ENCODE assay signal across 17 cellular contexts in the genomic region with DNA sequence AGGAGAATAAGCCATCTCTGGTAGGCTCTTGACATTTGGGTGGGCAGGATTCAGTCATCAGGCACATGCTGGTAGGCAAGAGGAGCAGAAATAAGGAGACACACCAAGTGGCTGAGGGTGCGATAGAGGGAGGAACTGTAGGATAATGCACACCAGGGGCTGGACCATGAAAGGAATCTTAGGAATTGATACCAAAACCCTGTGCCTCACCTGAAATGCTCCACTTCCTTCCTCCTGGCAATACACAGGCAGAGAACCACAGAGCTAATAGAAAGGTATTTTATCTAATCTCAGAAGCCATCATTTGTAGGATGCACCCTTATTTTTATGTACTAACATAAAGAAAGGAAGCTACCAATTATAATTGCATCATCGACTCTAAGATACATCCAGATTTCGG. TPM values are rescaled to one million over a fixed set of nuclear protein-coding genes. Genes with fewer than 3 reads are reported as not detected.
DNase-seq lines count a peak whose midpoint lies in the region; ATAC-seq and TF ChIP-seq lines count a peak whose summit lies in the region.
"Had no signal": no experiment of that assay in that cellular context is flagged by ENCODE, and none has a peak within 500 bp of the region (broad histone marks: within the 10 kb centered on the region; RNA-seq: fewer than 3 reads in every experiment).

No MANE protein-coding gene starts in this region.

- dilution Hi-C loops in IMR-90 (cut with HindIII; ENCODE audit: low sequenced_read_pairs, unreplicated experiment) = no loop called here

- no peak for TF ChIP-seq CTCF in H9 (conservative IDR thresholded peaks at IDR 0.05)
- no peak for TF ChIP-seq CTCF in IMR-90 (conservative IDR thresholded peaks at IDR 0.05; ENCODE audit: low read depth, low read length)
- TF ChIP-seq CTCF in GM13977 (IDR thresholded peaks at IDR 0.05; ENCODE audit: extremely low read depth, insufficient read depth, missing control alignments) = no peak

- H3K36me3 ChIP-seq in IMR-90 (ENCODE audit: control insufficient read depth, insufficient read depth, low read length) (no peaks in the 10 kb centered on the region), trophoblast cell (ENCODE audit: control insufficient read depth in 1 of 2, insufficient read depth in 2 of 2, low read length in 2 of 2) (no peaks in the 10 kb centered on the region), Karpas-422 (ENCODE audit: insufficient read depth, low read length) (no peaks in the 10 kb centered on the region)

- H3K79me1 ChIP-seq in H9 (ENCODE audit: insufficient read depth, low read depth, low read length, poor library complexity, severe bottlenecking) (no peaks in the 10 kb centered on the region), IMR-90 (ENCODE audit: low read depth in 1 of 2, low read length in 2 of 2) (no peaks in the 10 kb centered on the region), trophoblast cell (ENCODE audit: low read length) (no peaks in the 10 kb centered on the region)

- H2BK20ac ChIP-seq in H9 (ENCODE audit: low read depth, low read length, poor library complexity, severe bottlenecking) (no peak overlapping the region), IMR-90 (ENCODE audit: low read depth, low read length) (no peak overlapping the region)

- H3K9me2 ChIP-seq in Karpas-422 (replicated peaks; ENCODE audit: insufficient read depth, low read length) = no peaks in the 10 kb centered on the region

- CTCF ChIA-PET in IMR-90 (lab: Yijun Ruan, JAX) = interaction anchor here (0.6 kb wide), 1 partner anchor 112 kb away, joined by 3 read pairs; no protein-coding TSS in a partner anchor

- no peak overlapping the region for H3K4ac ChIP-seq in H9 (ENCODE audit: low read depth, low read length)
- H3K4ac ChIP-seq in IMR-90 (ENCODE audit: low read depth, low read length) = no peak overlapping the region
- no peak overlapping the region for H3K4ac ChIP-seq in trophoblast cell (ENCODE audit: low read depth, low read length)

- TF ChIP-seq POLR2A in IMR-90 (IDR thresholded peaks at IDR 0.05; ENCODE audit: low read depth, low read length) = no peak

- H3K27me3 Mint-ChIP-seq in H9 (ENCODE audit: low read depth) = peaks cover 46% of the 10 kb centered on the region
- H3K27me3 Mint-ChIP-seq in dendritic cell treated with granulocyte-macrophage colony-stimulating factor and Interleukin-4, amounts not matched to agents 40 ng/mL and 50 ng/mL, for 4 days = peaks cover 14% of the 10 kb centered on the region

- no TSS peak for BruUV-seq in IMR-90 (replicated peaks; lab: Mats Ljungman, UMichigan)

- H3K4me2 ChIP-seq in H9 (ENCODE audit: insufficient read depth, insufficient read length, low read length) = peak overlapping the region; percentile 4
- no peak overlapping the region for H3K4me2 ChIP-seq in IMR-90 (ENCODE audit: low read depth, low read length)
- H3K4me2 ChIP-seq in trophoblast cell (ENCODE audit: low read length) = no peak overlapping the region
- no peak overlapping the region for H3K4me2 ChIP-seq in Karpas-422 (ENCODE audit: low read depth, low read length, poor library complexity, severe bottlenecking)

- H2BK120ac ChIP-seq in H9 (ENCODE audit: low read depth, low read length, poor library complexity, severe bottlenecking) (no peak overlapping the region), IMR-90 (ENCODE audit: low read depth, low read length) (0 out of 2 replicates have a peak overlapping the region, but pooled peaks have one; percentile 32), trophoblast cell (ENCODE audit: insufficient read depth, low read length, poor library complexity) (peak overlapping the region; percentile 4)

- H4K20me1 ChIP-seq in H9 (ENCODE audit: control insufficient read depth, insufficient read depth, insufficient read length) (no peaks in the 10 kb centered on the region), IMR-90 (ENCODE audit: insufficient read depth, low read length) (no peaks in the 10 kb centered on the region), Karpas-422 (ENCODE audit: insufficient read depth, low read depth, low read length) (no peaks in the 10 kb centered on the region)

- no peak overlapping the region for H3K4me3 Mint-ChIP-seq in H9
- no peak overlapping the region for H3K4me3 Mint-ChIP-seq in dendritic cell treated with granulocyte-macrophage colony-stimulating factor and Interleukin-4, amounts not matched to agents 40 ng/mL and 50 ng/mL, for 4 days
- H3K4me3 Mint-ChIP-seq: CD4-positive, CD25-positive, alpha-beta regulatory T cell had no signal

- H3K36me3 Mint-ChIP-seq in H9 (ENCODE audit: insufficient read depth in 1 of 3, low read depth in 3 of 3) = peaks cover 0 to 4% (median 0%) of the 10 kb centered on the region in 3 experiments; a peak in 2 of 7 replicates
- peaks cover 8% of the 10 kb centered on the region for H3K36me3 Mint-ChIP-seq in dendritic cell treated with granulocyte-macrophage colony-stimulating factor and Interleukin-4, amounts not matched to agents 40 ng/mL and 50 ng/mL, for 4 days (ENCODE audit: low read depth)
- H3K36me3 Mint-ChIP-seq: CD4-positive, CD25-positive, alpha-beta regulatory T cell had no signal

- H3K27me3 ChIP-seq in H9 (ENCODE audit: insufficient read depth, low read length) (peaks cover 8% of the 10 kb centered on the region), IMR-90 (ENCODE audit: control insufficient read depth, insufficient read depth, low read length) (peaks cover 11% of the 10 kb centered on the region), trophoblast cell (ENCODE audit: insufficient read depth, low read length) (peaks cover 20% of the 10 kb centered on the region), Karpas-422 (ENCODE audit: low read length) (no peaks in the 10 kb centered on the region)

- no peak overlapping the region for H2BK5ac ChIP-seq in H9 (ENCODE audit: insufficient read length, low read length)
- no peak overlapping the region for H2BK5ac ChIP-seq in IMR-90 (ENCODE audit: low read depth, low read length, poor library complexity, severe bottlenecking)
- H2BK5ac ChIP-seq in trophoblast cell (ENCODE audit: low read depth, low read length, poor library complexity) = no peak overlapping the region

- H2BK12ac ChIP-seq in H9 (ENCODE audit: insufficient read length, low read depth, low read length) (no peak overlapping the region), trophoblast cell (ENCODE audit: low read length) (no peak overlapping the region)

- H3K4me1 Mint-ChIP-seq in H9 = peaks cover 69 to 77% of the 10 kb centered on the region in 2 experiments
- peaks cover 78% of the 10 kb centered on the region for H3K4me1 Mint-ChIP-seq in dendritic cell treated with granulocyte-macrophage colony-stimulating factor and Interleukin-4, amounts not matched to agents 40 ng/mL and 50 ng/mL, for 4 days (ENCODE audit: low read depth)

- intact Hi-C loops in IMR-90 (cut with micrococcal nuclease) = no loop called here
- intact Hi-C loops in dendritic cell treated with granulocyte-macrophage colony-stimulating factor and Interleukin-4, amounts not matched to agents 40 ng/mL and 50 ng/mL, for 4 days (cut with micrococcal nuclease) = no loop called here

- H3K14ac ChIP-seq in H9 (ENCODE audit: insufficient read depth, low read length) (no peak overlapping the region), IMR-90 (replicated peaks; ENCODE audit: low read depth, low read length) (no peak overlapping the region), trophoblast cell (ENCODE audit: low read length) (no peak overlapping the region)

- no peak overlapping the region for H3K56ac ChIP-seq in H9 (ENCODE audit: insufficient read length, low read depth, low read length)
- H3K56ac ChIP-seq in IMR-90 (ENCODE audit: extremely low read depth, insufficient read depth, low read length) = no peak overlapping the region

- H3K23ac ChIP-seq in H9 (ENCODE audit: insufficient read length, low read depth, low read length) (no peak overlapping the region), IMR-90 (ENCODE audit: low read depth, low read length) (no peak overlapping the region), trophoblast cell (ENCODE audit: low read length) (no peak overlapping the region)

- H3K23me2 ChIP-seq in H9 (ENCODE audit: insufficient read length, low read depth, low read length, poor library complexity, severe bottlenecking) = peaks cover 6% of the 10 kb centered on the region

- POLR2A ChIA-PET in IMR-90 (lab: Charles Lee; ENCODE audit: unreplicated experiment) = no interaction called here

- no CpG with 5 or more reads among the region's 3 CpGs for WGBS in H9 (ENCODE audit: extremely low coverage, insufficient read length, low lambda C conversion rate)
- no CpG with 5 or more reads among the region's 3 CpGs for WGBS in IMR-90 (ENCODE audit: extremely low coverage in 2 of 2, insufficient read length in 1 of 2), 2 experiments
- WGBS in trophoblast cell (ENCODE audit: extremely low coverage, insufficient coverage, insufficient read length) = no CpG with 5 or more reads among the region's 3 CpGs

- H2AK5ac ChIP-seq in H9 (ENCODE audit: insufficient read length, low read length) (no peak overlapping the region), IMR-90 (ENCODE audit: low read depth, low read length) (0 out of 2 replicates have a peak overlapping the region, but pooled peaks have one; percentile 39), trophoblast cell (ENCODE audit: low read length) (no peak overlapping the region)

- H2AFZ ChIP-seq in H9 (ENCODE audit: low read length) (no peak overlapping the region), IMR-90 (replicated peaks; ENCODE audit: low read length, poor library complexity) (no peak overlapping the region), trophoblast cell (ENCODE audit: insufficient read depth, low read length, poor library complexity) (no peak overlapping the region), Karpas-422 (ENCODE audit: low read length) (no peak overlapping the region)
- H2AFZ ChIP-seq: GM23248 had no signal

- no peak overlapping the region for H4K12ac ChIP-seq in trophoblast cell (ENCODE audit: low read depth, low read length)

- H4K8ac ChIP-seq in H9 (replicated peaks; ENCODE audit: insufficient read length, low read depth, low read length) (no peak overlapping the region), IMR-90 (ENCODE audit: low read depth in 2 of 2, low read length in 2 of 2) (no peak overlapping the region), trophoblast cell (ENCODE audit: low read depth, low read length) (no peak overlapping the region)

- H4K5ac ChIP-seq in H9 (ENCODE audit: insufficient read length, low read depth, low read length) (no peak overlapping the region), IMR-90 (ENCODE audit: low read depth, low read length) (no peak overlapping the region)

- peaks cover 0 to 2% of the 10 kb centered on the region in 2 experiments; a peak in 4 of 5 replicates for H3K9me3 Mint-ChIP-seq in H9
- no peaks in the 10 kb centered on the region for H3K9me3 Mint-ChIP-seq in dendritic cell treated with granulocyte-macrophage colony-stimulating factor and Interleukin-4, amounts not matched to agents 40 ng/mL and 50 ng/mL, for 4 days
- H3K9me3 Mint-ChIP-seq: CD4-positive, CD25-positive, alpha-beta regulatory T cell had no signal

- H3K9me3 ChIP-seq in H9 (ENCODE audit: control insufficient read depth, low read depth, low read length) (no peaks in the 10 kb centered on the region), IMR-90 (ENCODE audit: control insufficient read depth, insufficient read depth, low read length) (peaks cover 4% of the 10 kb centered on the region; the same call in 1 of the 2 replicates), trophoblast cell (ENCODE audit: insufficient read depth, low read depth, low read length) (no peaks in the 10 kb centered on the region), Karpas-422 (ENCODE audit: low read length) (no peaks in the 10 kb centered on the region)

- H3K9me1 ChIP-seq in IMR-90 (ENCODE audit: insufficient read depth, low read length) = no peaks in the 10 kb centered on the region

- no peak overlapping the region for H2AK9ac ChIP-seq in IMR-90 (replicated peaks; ENCODE audit: low read depth, low read length, poor library complexity)

- in situ Hi-C loops in IMR-90 (cut with MboI; ENCODE audit: low sequenced_read_pairs) = no loop called here
- in situ Hi-C loops in GM13977 (cut with MboI; ENCODE audit: low pct_unique_long_range_greater_than_20kb, low sequenced_read_pairs, unreplicated experiment) = no loop called here

- H3K4me1 ChIP-seq in H9 (ENCODE audit: insufficient read depth, low read length) (peaks cover 15% of the 10 kb centered on the region), IMR-90 (ENCODE audit: control insufficient read depth, insufficient read depth, low read length) (no peaks in the 10 kb centered on the region), trophoblast cell (ENCODE audit: control insufficient read depth in 1 of 2, insufficient read depth in 2 of 2, low read length in 2 of 2) (peaks cover 11 to 12% of the 10 kb centered on the region in 2 experiments), Karpas-422 (ENCODE audit: low read length) (peaks cover 8% of the 10 kb centered on the region)

- no peak for ATAC-seq in IMR-90 (ENCODE audit: low read depth)
- ATAC-seq: HCT116 had no signal

- H3T11ph ChIP-seq in H9 (ENCODE audit: low read length) = no peak overlapping the region

- H4K91ac ChIP-seq in H9 (ENCODE audit: insufficient read length, low read depth, low read length) (no peak overlapping the region), IMR-90 (ENCODE audit: insufficient read depth, low read depth, low read length) (no peak overlapping the region), trophoblast cell (ENCODE audit: low read depth, low read length) (no peak overlapping the region)

- no peak overlapping the region for H3K4me3 ChIP-seq in IMR-90 (ENCODE audit: insufficient read depth, low read depth, low read length)
- H3K4me3 ChIP-seq in trophoblast cell (ENCODE audit: low read depth, low read length) = no peak overlapping the region
- no peak overlapping the region for H3K4me3 ChIP-seq in Karpas-422 (ENCODE audit: low read length)
- H3K4me3 ChIP-seq: GM23248 had no signal

- H2BK15ac ChIP-seq in H9 (ENCODE audit: low read depth, low read length) = no peak overlapping the region
- H2BK15ac ChIP-seq in IMR-90 (ENCODE audit: low read depth, low read length) = 0 out of 3 replicates have a peak overlapping the region, but pooled peaks have one; percentile 70

- H3K27ac ChIP-seq in H9 (ENCODE audit: insufficient read length, low read depth, low read length) (no peak overlapping the region), IMR-90 (ENCODE audit: insufficient read depth, low read length) (no peak overlapping the region), trophoblast cell (ENCODE audit: low read depth, low read length) (no peak overlapping the region), Karpas-422 (ENCODE audit: low read length) (no peak overlapping the region)
- H3K27ac ChIP-seq: GM23248 had no signal

- H3K79me2 ChIP-seq in H9 (ENCODE audit: insufficient read depth, low read length) (no peaks in the 10 kb centered on the region), trophoblast cell (ENCODE audit: control insufficient read depth, insufficient read depth, low read length, poor library complexity) (no peaks in the 10 kb centered on the region), Karpas-422 (ENCODE audit: low read length) (no peaks in the 10 kb centered on the region)

- DNase-seq in H9 (peak; percentile 38), IMR-90 (no peak), trophoblast cell (peak; percentile 44 to 77), GM13977 (ENCODE audit: low spot score) (no peak), NCI-H1105 treated with DMSO at 0.1 percent for 48 hours (lab: John Stamatoyannopoulos, UW) (no peak), Karpas-422 (no peak)
- DNase-seq: CD4-positive, CD25-positive, alpha-beta regulatory T cell; DMS79; GM23248; NCI-H1092 treated with DMSO at 0.1 percent for 48 hours; NCI-H2029 treated with DMSO at 0.1 percent for 48 hours; NCI-H226; NCI-H510A treated with DMSO at 0.1 percent for 48 hours; NCI-H748 treated with DMSO at 0.1 percent for 48 hours; SW 1271 had no signal

- no peak overlapping the region; a peak in 1 of 7 replicates for H3K27ac Mint-ChIP-seq in H9
- H3K27ac Mint-ChIP-seq in dendritic cell treated with granulocyte-macrophage colony-stimulating factor and Interleukin-4, amounts not matched to agents 40 ng/mL and 50 ng/mL, for 4 days = peak overlapping the region; percentile 72
- H3K27ac Mint-ChIP-seq: CD4-positive, CD25-positive, alpha-beta regulatory T cell had no signal

- H3K9ac ChIP-seq in H9 (ENCODE audit: extremely low read depth, insufficient read length, low read length) = no peak overlapping the region
- H3K9ac ChIP-seq in IMR-90 (ENCODE audit: low read depth, low read length) = no peak overlapping the region
- H3K9ac ChIP-seq in trophoblast cell (ENCODE audit: low read length) = no peak overlapping the region
- H3K9ac ChIP-seq in Karpas-422 (ENCODE audit: low read length) = no peak overlapping the region
- H3K9ac ChIP-seq: GM23248 had no signal

- no peak for TF ChIP-seq RAD21 in IMR-90 (IDR thresholded peaks at IDR 0.05; ENCODE audit: low read length)

- H3K18ac ChIP-seq in H9 (ENCODE audit: insufficient read length, low read depth, low read length) (no peak overlapping the region), IMR-90 (ENCODE audit: low read depth, low read length) (no peak overlapping the region), trophoblast cell (ENCODE audit: low read length) (no peak overlapping the region)

RNA-seq across cellular contexts. Expression of gene CYP1B1, which starts 4.4 kb away (rescaled TPM):
- total RNA-seq in H9 (2021) (2.7 and 2.9 TPM in 2 replicates), IMR-90 (2012; rRNA removed) (1.1 and 1.9 TPM in 2 replicates)
- polyA plus RNA-seq in IMR-90 (2012; rRNA removed) = 0.65 and 0.77 TPM in 2 replicates
- polyA plus RNA-seq in IMR-90 (2012; cell fraction: cytosol; rRNA removed) = 0.69 and 1.8 TPM in 2 replicates
- 1.5 and 2.4 TPM in 2 replicates for polyA plus RNA-seq in IMR-90 (2012; cell fraction: nucleus; rRNA removed; ENCODE audit: low replicate concordance)
- polyA plus RNA-seq in trophoblast cell (2013) = 2.0 and 2.1 TPM in 2 replicates
- total RNA-seq in Karpas-422 (2014; rRNA removed; shearing (Covaris generic); ENCODE audit: low replicate concordance) = not detected in 2 replicates
- total RNA-seq: CD4-positive, CD25-positive, alpha-beta regulatory T cell had no signal

Comparison
In these comparisons a context has a peak if more than half of its experiments do, and no peak if none do; other contexts are left out.
1. DNase-seq: peak in H9 (single experiment) and trophoblast cell (2 of 2); none in IMR-90 (single experiment), GM13977 (single experiment), NCI-H1105 treated with DMSO at 0.1 percent for 48 hours (single experiment) and Karpas-422 (single experiment).